In the genomic region with DNA sequence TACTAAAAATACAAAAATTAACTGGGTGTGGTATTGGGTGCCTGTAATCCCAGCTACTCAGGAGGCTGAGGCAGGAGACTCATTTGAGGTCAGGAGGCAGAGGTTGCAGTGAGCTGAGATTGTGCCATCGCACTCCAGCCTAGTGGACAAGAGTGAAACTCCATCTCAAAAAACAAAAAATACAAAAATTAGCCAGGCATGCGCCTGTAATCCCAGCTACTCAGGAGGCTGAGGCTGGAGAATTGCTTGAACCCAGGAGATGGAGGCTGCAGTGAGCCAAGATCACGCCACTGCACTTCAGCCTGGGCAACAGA, we compare ENCODE assay signal across 1 cellular context.
TF ChIP-seq lines count a peak whose summit lies in the region.

No MANE protein-coding gene starts in this region.

TF ChIP-seq in HepG2, 621 proteins besides CTCF, POLR2A, EP300 and RAD21:
- 0 out of 2 replicates have a peak, but pooled peaks have one; percentile 25 for TF ChIP-seq GFI1 (CRISPR knock-in tag; IDR thresholded peaks at IDR 0.05; ENCODE audit: borderline replicate concordance)
- TF ChIP-seq, protein P1, sequence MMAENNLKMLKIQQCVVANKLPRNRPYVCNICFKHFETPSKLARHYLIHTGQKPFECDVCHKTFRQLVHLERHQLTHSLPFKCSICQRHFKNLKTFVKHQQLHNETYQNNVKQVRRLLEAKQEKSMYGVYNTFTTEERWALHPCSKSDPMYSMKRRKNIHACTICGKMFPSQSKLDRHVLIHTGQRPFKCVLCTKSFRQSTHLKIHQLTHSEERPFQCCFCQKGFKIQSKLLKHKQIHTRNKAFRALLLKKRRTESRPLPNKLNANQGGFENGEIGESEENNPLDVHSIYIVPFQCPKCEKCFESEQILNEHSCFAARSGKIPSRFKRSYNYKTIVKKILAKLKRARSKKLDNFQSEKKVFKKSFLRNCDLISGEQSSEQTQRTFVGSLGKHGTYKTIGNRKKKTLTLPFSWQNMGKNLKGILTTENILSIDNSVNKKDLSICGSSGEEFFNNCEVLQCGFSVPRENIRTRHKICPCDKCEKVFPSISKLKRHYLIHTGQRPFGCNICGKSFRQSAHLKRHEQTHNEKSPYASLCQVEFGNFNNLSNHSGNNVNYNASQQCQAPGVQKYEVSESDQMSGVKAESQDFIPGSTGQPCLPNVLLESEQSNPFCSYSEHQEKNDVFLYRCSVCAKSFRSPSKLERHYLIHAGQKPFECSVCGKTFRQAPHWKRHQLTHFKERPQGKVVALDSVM (CRISPR knock-in tag; IDR thresholded peaks at IDR 0.05): peak; percentile 74
TF ChIP-seq in HepG2: peak in this region for 2; not testable (repeated sequence) for 619.
